ENCODE assay signal across 8 cellular contexts in genomic region chr9:34899535-34900158, GRCh38. TPM values are rescaled to one million over a fixed set of nuclear protein-coding genes. Genes with fewer than 3 reads are reported as not detected.
DNase-seq lines count a peak whose midpoint lies in the region; ATAC-seq lines count a peak whose summit lies in the region.

No MANE protein-coding gene starts in this region.

- H3K9me3 Mint-ChIP-seq in T-helper 2 cell treated with Interferon-gamma antibody and Interleukin-4, amounts not matched to agents 5 μg/mL and 100 μg/mL, for 36 hours = no peaks in the 10 kb centered on the region

- no peaks in the 10 kb centered on the region for H3K4me1 Mint-ChIP-seq in T-helper 2 cell treated with Interferon-gamma antibody and Interleukin-4, amounts not matched to agents 5 μg/mL and 100 μg/mL, for 36 hours (ENCODE audit: low read depth)

- no peak overlapping the region for H3K4me3 Mint-ChIP-seq in T-helper 2 cell treated with Interferon-gamma antibody and Interleukin-4, amounts not matched to agents 5 μg/mL and 100 μg/mL, for 36 hours

- no peak overlapping the region for H3K27ac ChIP-seq in right cardiac atrium (ENCODE audit: low read length)

- no peaks in the 10 kb centered on the region for H3K4me1 ChIP-seq in right cardiac atrium (ENCODE audit: control insufficient read depth, insufficient read depth, low read length)

- no peak overlapping the region for H3K27ac Mint-ChIP-seq in T-helper 2 cell treated with Interferon-gamma antibody and Interleukin-4, amounts not matched to agents 5 μg/mL and 100 μg/mL, for 36 hours

- no peaks in the 10 kb centered on the region for H3K9me3 ChIP-seq in right cardiac atrium (ENCODE audit: control insufficient read depth, low read length)

- H3K27me3 ChIP-seq in right cardiac atrium (ENCODE audit: control insufficient read depth, insufficient read depth) = no peaks in the 10 kb centered on the region

- peak; percentile 86 for DNase-seq in GM03348 (ENCODE audit: low spot score)
- DNase-seq in NCI-H1694 (lab: John Stamatoyannopoulos, UW) = peak; percentile 86
- DNase-seq in T-helper 2 cell treated with Interferon-gamma antibody and Interleukin-4, amounts not matched to agents 5 μg/mL and 100 μg/mL, for 36 hours (ENCODE audit: low spot score) = peak; percentile 68
- DNase-seq in anterior cingulate cortex (lab: John Stamatoyannopoulos, UW) = peak in 55 of 58 donors; percentile 14 to 87 (median 70)
- peak; percentile 75 to 90 (median 85) for DNase-seq in right cardiac atrium
- peak; percentile 86 for DNase-seq in sciatic nerve (ENCODE audit: low spot score)

- H3K27me3 Mint-ChIP-seq in T-helper 2 cell treated with Interferon-gamma antibody and Interleukin-4, amounts not matched to agents 5 μg/mL and 100 μg/mL, for 36 hours (ENCODE audit: low read depth) = peaks cover 37% of the 10 kb centered on the region

- H3K36me3 Mint-ChIP-seq in T-helper 2 cell treated with Interferon-gamma antibody and Interleukin-4, amounts not matched to agents 5 μg/mL and 100 μg/mL, for 36 hours (ENCODE audit: low read depth) = no peaks in the 10 kb centered on the region

- peak; percentile 88 for ATAC-seq in HG02588 (IDR thresholded peaks at IDR 0.05; ENCODE audit: unreplicated experiment)
- peak; percentile 98 to 99 for ATAC-seq in right cardiac atrium
- peak; percentile 97 for ATAC-seq in sciatic nerve
- no peak for ATAC-seq in HG03460 (IDR thresholded peaks at IDR 0.05; ENCODE audit: unreplicated experiment)

- H3K4me3 ChIP-seq in right cardiac atrium (ENCODE audit: low read length) = no peak overlapping the region

- intact Hi-C loops in right cardiac atrium (cut with DNase I) (loop anchor here (2.0 to 10.0 kb wide), 6 partner anchors 85 to 198 kb away; partner anchors contain the start of genes DNAJB5 (in 4 of the 4) and PIGO (in 2 of the 4)), sciatic nerve (cut with DNase I) (loop anchor here (10.0 kb wide), 1 partner anchor 75 kb away; no protein-coding TSS in a partner anchor)

- 25% methylated on average over 7 of the region's 7 CpGs for WGBS in right cardiac atrium

RNA-seq across cellular contexts. Expression of gene PHF24, which starts 58.4 kb away (rescaled TPM):
- total RNA-seq in right cardiac atrium (1 to 10 TPM in 1 of 4 donors, under 1 TPM in 3; 0.03 to 1.3 (median 0.28) TPM), sciatic nerve (0.45 TPM)
- 0.07 TPM for polyA plus RNA-seq in right cardiac atrium
